7 cellular contexts compared by ENCODE assay signal in genomic region chr17:68456529-68457167, GRCh38. TPM values are rescaled to one million over a fixed set of nuclear protein-coding genes. Genes with fewer than 3 reads are reported as not detected.
DNase-seq lines count a peak whose midpoint lies in the region; ATAC-seq lines count a peak whose summit lies in the region.

No MANE protein-coding gene starts in this region.

- ATAC-seq in Right ventricle myocardium superior (ENCODE audit: poor library complexity) (peak; percentile 76), GM21528 (IDR thresholded peaks at IDR 0.05; ENCODE audit: low FRiP score, unreplicated experiment) (no peak)

- in situ Hi-C loops in G401 (cut with HindIII; ENCODE audit: low sequenced_read_pairs), result no loop called here

- WGBS in adipose tissue, 3 donors, result 8 to 12% (median 9%) methylated on average over 18 of the region's 18 CpGs

- intact Hi-C loops in Right ventricle myocardium superior (cut with DNase I), result loop anchor here (5.0 kb wide), 1 partner anchor 194 kb away; no protein-coding TSS in a partner anchor

- H3K27ac ChIP-seq in adipose tissue (ENCODE audit: low read depth, low read length), result peak overlapping the region; percentile 29

- DNase-seq in G401 (ENCODE audit: low spot score) (peak; percentile 88), NCI-H146 (lab: John Stamatoyannopoulos, UW) (peak; percentile 74), Right ventricle myocardium superior (peak; percentile 89), nucleus accumbens (lab: John Stamatoyannopoulos, UW) (peak in 47 of 56 donors; percentile 13 to 76 (median 51))
- DNase-seq in activated naive CD4-positive, alpha-beta T cell treated with anti-CD3 and anti-CD28 coated beads, Interleukin-2, amount 50 U/mL, for 16 hours, result no peak

RNA-seq across cellular contexts. Expression of gene WIPI1, which starts 0.6 kb away (rescaled TPM):
- 19.4 and 35.3 TPM in 2 replicates for total RNA-seq in G401 (2014; rRNA removed; shearing (Covaris generic))
- polyA plus RNA-seq in adipose tissue, result 10 to 100 TPM; 27.7 to 37.7 (median 37.1) TPM
- total RNA-seq in Right ventricle myocardium superior, result 63.7 TPM

RNA-seq across cellular contexts. Expression of gene PRKAR1A, which starts 55.6 kb away (rescaled TPM):
- 130 and 156 TPM in 2 replicates for total RNA-seq in G401 (2014; rRNA removed; shearing (Covaris generic))
- polyA plus RNA-seq in adipose tissue, result 100 to 1,000 TPM in 2 of 3 donors, 10 to 100 TPM in 1; 35.2 to 157 (median 152) TPM
- 607 TPM for total RNA-seq in Right ventricle myocardium superior
